In the genomic region with DNA sequence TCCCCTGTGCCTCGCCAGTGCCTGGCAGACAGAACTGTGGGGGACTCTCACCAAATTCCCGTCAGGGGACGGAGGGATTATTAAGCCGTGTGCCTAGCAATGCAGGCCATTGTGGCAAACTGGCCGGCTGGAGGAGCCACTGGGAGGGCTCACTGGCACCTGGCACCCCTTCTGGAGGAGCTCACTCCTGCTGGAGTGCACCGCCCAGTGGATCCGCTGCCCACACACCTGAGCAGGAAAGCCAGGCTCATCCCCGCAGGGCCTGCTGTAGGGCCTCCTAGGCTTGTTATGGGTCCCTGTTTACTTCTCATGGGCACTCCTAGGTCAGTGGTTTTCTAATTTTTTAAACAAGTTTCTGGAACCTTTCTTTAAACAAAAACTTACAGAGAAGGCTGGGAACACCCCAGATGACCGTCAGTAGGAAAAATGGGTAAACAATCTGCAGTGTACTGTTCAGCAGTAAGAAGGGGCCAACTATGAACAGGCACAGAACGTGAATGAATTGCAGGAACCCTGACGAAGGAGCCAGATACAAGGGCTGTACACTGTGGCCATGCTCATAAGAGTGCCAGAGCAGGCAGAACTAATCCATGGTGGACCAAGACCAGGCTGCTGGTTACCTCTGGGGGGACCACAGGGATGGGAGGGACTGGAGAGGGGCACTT, we compare ENCODE assay signal across 30 cellular contexts.
"Had no signal": no experiment of that assay in that cellular context is flagged by ENCODE, and none has a peak within 500 bp of the region (broad histone marks: within the 10 kb centered on the region; RNA-seq: fewer than 3 reads in every experiment).

No MANE protein-coding gene starts in this region.

- ATAC-seq: activated CD4-positive, CD25-positive, alpha-beta regulatory T cell treated with anti-CD3 and anti-CD28 coated beads, Interleukin-2, amount 50 U/mL, for 24 hours; activated naive CD4-positive, alpha-beta T cell treated with anti-CD3 and anti-CD28 coated beads, Interleukin-2, amount 50 U/mL, for 72 hours; activated T-cell treated with anti-CD3 and anti-CD28 coated beads, Interleukin-2, amount 50 U/mL, for 72 hours; gastroesophageal sphincter had no signal

- H3K9me3 Mint-ChIP-seq: activated B cell treated with CpG ODN at 0.5 μM for 24 hours; activated CD4-positive, alpha-beta memory T cell treated with anti-CD3 and anti-CD28 coated beads for 36 hours; activated naive CD4-positive, alpha-beta T cell treated with anti-CD3 and anti-CD28 coated beads, Interleukin-2, amount 10 ng/mL, durations not matched to agents 7 days and 5 days; activated naive CD4-positive, alpha-beta T cell treated with anti-CD3 and anti-CD28 coated beads, Interleukin-2, amount 50 U/mL, for 72 hours; activated naive CD8-positive, alpha-beta T cell treated with anti-CD3 and anti-CD28 coated beads, Interleukin-2, amount 10 ng/mL, durations not matched to agents 7 days and 5 days; activated T-cell treated with anti-CD3 and anti-CD28 coated beads, Interleukin-2, amount 50 U/mL, for 24 hours; activated T-cell treated with anti-CD3 and anti-CD28 coated beads, Interleukin-2, amount 50 U/mL, for 72 hours; brain had no signal

- H3K27ac ChIP-seq: breast epithelium, cardiac muscle cell, colonic mucosa, epithelial cell of prostate, esophagus squamous epithelium, gastroesophageal sphincter, WERI-Rb-1 had no signal

- DNase-seq: activated B cell treated with CpG ODN at 0.5 μM for 24 hours; activated CD4-positive, alpha-beta memory T cell treated with anti-CD3 and anti-CD28 coated beads for 36 hours; activated CD4-positive, alpha-beta T cell treated with anti-CD3 and anti-CD28 coated beads for 48 hours; activated CD8-positive, alpha-beta memory T cell treated with anti-CD3 and anti-CD28 coated beads, Interleukin-2, amount 50 U/mL, for 48 hours; activated gamma-delta T cell; activated naive CD4-positive, alpha-beta T cell; activated naive CD4-positive, alpha-beta T cell treated with anti-CD3 and anti-CD28 coated beads, Interleukin-2, amount 10 ng/mL, durations not matched to agents 7 days and 5 days; activated naive CD8-positive, alpha-beta T cell treated with anti-CD3 and anti-CD28 coated beads, Interleukin-2, amount 10 ng/mL, durations not matched to agents 7 days and 5 days; activated T-cell treated with anti-CD3 and anti-CD28 coated beads for 4 hours; activated T-cell treated with anti-CD3 and anti-CD28 coated beads, Interleukin-2, amount 50 U/mL, for 24 hours; activated T-cell treated with anti-CD3 and anti-CD28 coated beads, Interleukin-2, amount 50 U/mL, for 72 hours; central memory CD4-positive, alpha-beta T cell; cerebellar nuclear complex; colonic mucosa; effector CD8-positive, alpha-beta T cell; esophagus squamous epithelium; foreskin melanocyte; head of caudate nucleus; hippocampal formation; T-helper 2 cell; WERI-Rb-1 had no signal

- H3K4me1 ChIP-seq: breast epithelium, esophagus squamous epithelium, gastroesophageal sphincter had no signal

- H3K27ac Mint-ChIP-seq: activated B cell treated with CpG ODN at 0.5 μM for 24 hours; activated CD4-positive, alpha-beta memory T cell treated with anti-CD3 and anti-CD28 coated beads for 36 hours; activated naive CD4-positive, alpha-beta T cell treated with anti-CD3 and anti-CD28 coated beads, Interleukin-2, amount 10 ng/mL, durations not matched to agents 7 days and 5 days; activated naive CD4-positive, alpha-beta T cell treated with anti-CD3 and anti-CD28 coated beads, Interleukin-2, amount 50 U/mL, for 72 hours; activated naive CD8-positive, alpha-beta T cell treated with anti-CD3 and anti-CD28 coated beads, Interleukin-2, amount 10 ng/mL, durations not matched to agents 7 days and 5 days; activated T-cell treated with anti-CD3 and anti-CD28 coated beads, Interleukin-2, amount 50 U/mL, for 24 hours; activated T-cell treated with anti-CD3 and anti-CD28 coated beads, Interleukin-2, amount 50 U/mL, for 72 hours; brain had no signal

- H3K27me3 Mint-ChIP-seq: activated B cell treated with CpG ODN at 0.5 μM for 24 hours; activated CD4-positive, alpha-beta memory T cell treated with anti-CD3 and anti-CD28 coated beads for 36 hours; activated naive CD4-positive, alpha-beta T cell treated with anti-CD3 and anti-CD28 coated beads, Interleukin-2, amount 10 ng/mL, durations not matched to agents 7 days and 5 days; activated naive CD8-positive, alpha-beta T cell treated with anti-CD3 and anti-CD28 coated beads, Interleukin-2, amount 10 ng/mL, durations not matched to agents 7 days and 5 days; activated T-cell treated with anti-CD3 and anti-CD28 coated beads, Interleukin-2, amount 50 U/mL, for 24 hours; brain had no signal

- H3K4me3 ChIP-seq: breast epithelium, cardiac muscle cell, colonic mucosa, esophagus squamous epithelium, gastroesophageal sphincter had no signal

- H3K4me3 Mint-ChIP-seq: activated B cell treated with CpG ODN at 0.5 μM for 24 hours; activated CD4-positive, alpha-beta memory T cell treated with anti-CD3 and anti-CD28 coated beads for 36 hours; activated naive CD4-positive, alpha-beta T cell treated with anti-CD3 and anti-CD28 coated beads, Interleukin-2, amount 10 ng/mL, durations not matched to agents 7 days and 5 days; activated naive CD8-positive, alpha-beta T cell treated with anti-CD3 and anti-CD28 coated beads, Interleukin-2, amount 10 ng/mL, durations not matched to agents 7 days and 5 days; activated T-cell treated with anti-CD3 and anti-CD28 coated beads, Interleukin-2, amount 50 U/mL, for 24 hours; activated T-cell treated with anti-CD3 and anti-CD28 coated beads, Interleukin-2, amount 50 U/mL, for 72 hours; brain had no signal

- H3K36me3 ChIP-seq: breast epithelium had no signal

- H3K27me3 ChIP-seq: breast epithelium, cardiac muscle cell, colonic mucosa, esophagus squamous epithelium, gastroesophageal sphincter had no signal

- H3K4me1 Mint-ChIP-seq: activated B cell treated with CpG ODN at 0.5 μM for 24 hours; activated naive CD8-positive, alpha-beta T cell treated with anti-CD3 and anti-CD28 coated beads, Interleukin-2, amount 10 ng/mL, durations not matched to agents 7 days and 5 days had no signal

- H3K9me3 ChIP-seq: breast epithelium, colonic mucosa, esophagus squamous epithelium, gastroesophageal sphincter had no signal

- FAIRE-seq: endothelial cell of umbilical vein, TTC549 had no signal
